1 cellular context compared by ENCODE assay signal in genomic region chr16:12267491-12267890, GRCh38.
TF ChIP-seq lines count a peak whose summit lies in the region.

No MANE protein-coding gene starts in this region.

TF ChIP-seq in HepG2, 621 proteins besides CTCF, POLR2A, EP300 and RAD21 (continued from another document and continues in another):
- TF ChIP-seq ZNF337 (CRISPR knock-in tag; IDR thresholded peaks at IDR 0.05; ENCODE audit: borderline replicate concordance, low read depth), result no peak
- TF ChIP-seq NFKBIZ (CRISPR knock-in tag; IDR thresholded peaks at IDR 0.05), result no peak
- TF ChIP-seq NFRKB (IDR thresholded peaks at IDR 0.05), result no peak
- no peak for TF ChIP-seq NFKB2 (CRISPR knock-in tag; IDR thresholded peaks at IDR 0.05; ENCODE audit: borderline replicate concordance)
- TF ChIP-seq CC2D1A (CRISPR knock-in tag; IDR thresholded peaks at IDR 0.05), result 0 out of 2 replicates have a peak, but pooled peaks have one; percentile 60
- TF ChIP-seq ZSCAN12 (CRISPR knock-in tag; IDR thresholded peaks at IDR 0.05), result no peak
- no peak for TF ChIP-seq ZNF564 (CRISPR knock-in tag; IDR thresholded peaks at IDR 0.05)
- peak; percentile 42; the same call in 1 of the 2 replicates for TF ChIP-seq ZNF788 (CRISPR knock-in tag; IDR thresholded peaks at IDR 0.05; ENCODE audit: borderline replicate concordance)
- TF ChIP-seq IKZF1 (IDR thresholded peaks at IDR 0.05), result no peak
- TF ChIP-seq TFAP4 (IDR thresholded peaks at IDR 0.05; ENCODE audit: borderline replicate concordance, low read depth), result peak; percentile 97
- no peak for TF ChIP-seq ZKSCAN1 (IDR thresholded peaks at IDR 0.05; ENCODE audit: low read length)
- TF ChIP-seq ELK4 (CRISPR knock-in tag; IDR thresholded peaks at IDR 0.05; ENCODE audit: borderline replicate concordance), result no peak
- no peak for TF ChIP-seq FOXP1 (IDR thresholded peaks at IDR 0.05)
- no peak for TF ChIP-seq FOXP1 (CRISPR knock-in tag; IDR thresholded peaks at IDR 0.05)
- TF ChIP-seq REL (CRISPR knock-in tag; conservative IDR thresholded peaks at IDR 0.05), result no peak
- no peak for TF ChIP-seq ZC3H4 (CRISPR knock-in tag; IDR thresholded peaks at IDR 0.05; ENCODE audit: borderline replicate concordance)
- TF ChIP-seq ZNF143 (CRISPR knock-in tag; IDR thresholded peaks at IDR 0.05), result peak; percentile 37; the same call in 1 of the 2 replicates
- no peak for TF ChIP-seq ZNF589 (CRISPR knock-in tag; conservative IDR thresholded peaks at IDR 0.05)
- no peak for TF ChIP-seq ZNF20 (CRISPR knock-in tag; IDR thresholded peaks at IDR 0.05)
- TF ChIP-seq ZNF121 (CRISPR knock-in tag; IDR thresholded peaks at IDR 0.05), result no peak
- TF ChIP-seq IRF2 (CRISPR knock-in tag; IDR thresholded peaks at IDR 0.05), result peak; percentile 46; the same call in 1 of the 2 replicates
- TF ChIP-seq, protein P1, sequence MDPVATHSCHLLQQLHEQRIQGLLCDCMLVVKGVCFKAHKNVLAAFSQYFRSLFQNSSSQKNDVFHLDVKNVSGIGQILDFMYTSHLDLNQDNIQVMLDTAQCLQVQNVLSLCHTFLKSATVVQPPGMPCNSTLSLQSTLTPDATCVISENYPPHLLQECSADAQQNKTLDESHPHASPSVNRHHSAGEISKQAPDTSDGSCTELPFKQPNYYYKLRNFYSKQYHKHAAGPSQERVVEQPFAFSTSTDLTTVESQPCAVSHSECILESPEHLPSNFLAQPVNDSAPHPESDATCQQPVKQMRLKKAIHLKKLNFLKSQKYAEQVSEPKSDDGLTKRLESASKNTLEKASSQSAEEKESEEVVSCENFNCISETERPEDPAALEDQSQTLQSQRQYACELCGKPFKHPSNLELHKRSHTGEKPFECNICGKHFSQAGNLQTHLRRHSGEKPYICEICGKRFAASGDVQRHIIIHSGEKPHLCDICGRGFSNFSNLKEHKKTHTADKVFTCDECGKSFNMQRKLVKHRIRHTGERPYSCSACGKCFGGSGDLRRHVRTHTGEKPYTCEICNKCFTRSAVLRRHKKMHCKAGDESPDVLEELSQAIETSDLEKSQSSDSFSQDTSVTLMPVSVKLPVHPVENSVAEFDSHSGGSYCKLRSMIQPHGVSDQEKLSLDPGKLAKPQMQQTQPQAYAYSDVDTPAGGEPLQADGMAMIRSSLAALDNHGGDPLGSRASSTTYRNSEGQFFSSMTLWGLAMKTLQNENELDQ (CRISPR knock-in tag; IDR thresholded peaks at IDR 0.05; ENCODE audit: borderline replicate concordance), result no peak
- TF ChIP-seq, protein P2, sequence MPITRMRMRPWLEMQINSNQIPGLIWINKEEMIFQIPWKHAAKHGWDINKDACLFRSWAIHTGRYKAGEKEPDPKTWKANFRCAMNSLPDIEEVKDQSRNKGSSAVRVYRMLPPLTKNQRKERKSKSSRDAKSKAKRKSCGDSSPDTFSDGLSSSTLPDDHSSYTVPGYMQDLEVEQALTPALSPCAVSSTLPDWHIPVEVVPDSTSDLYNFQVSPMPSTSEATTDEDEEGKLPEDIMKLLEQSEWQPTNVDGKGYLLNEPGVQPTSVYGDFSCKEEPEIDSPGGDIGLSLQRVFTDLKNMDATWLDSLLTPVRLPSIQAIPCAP (CRISPR knock-in tag; IDR thresholded peaks at IDR 0.05; ENCODE audit: low read depth), result no peak
- no peak for TF ChIP-seq ZNF800 (CRISPR knock-in tag; IDR thresholded peaks at IDR 0.05)
- no peak for TF ChIP-seq ARNTL (CRISPR knock-in tag; IDR thresholded peaks at IDR 0.05)
- no peak for TF ChIP-seq ZNF460 (CRISPR knock-in tag; IDR thresholded peaks at IDR 0.05; ENCODE audit: borderline replicate concordance)
- no peak for TF ChIP-seq KDM4B (CRISPR knock-in tag; IDR thresholded peaks at IDR 0.05)
- no peak for TF ChIP-seq PITX1 (CRISPR knock-in tag; IDR thresholded peaks at IDR 0.05)
- TF ChIP-seq ZNF644 (CRISPR knock-in tag; IDR thresholded peaks at IDR 0.05; ENCODE audit: low read depth), result peak; percentile 44; the same call in 1 of the 2 replicates
- TF ChIP-seq ZFP37 (CRISPR knock-in tag; IDR thresholded peaks at IDR 0.05; ENCODE audit: borderline replicate concordance), result no peak
- TF ChIP-seq ZNF101 (CRISPR knock-in tag; IDR thresholded peaks at IDR 0.05; ENCODE audit: borderline replicate concordance, low read depth), result no peak
- TF ChIP-seq TRIM22 (IDR thresholded peaks at IDR 0.05), result no peak
- no peak for TF ChIP-seq HOXA7 (CRISPR knock-in tag; IDR thresholded peaks at IDR 0.05)
- TF ChIP-seq ZNF549 (CRISPR knock-in tag; IDR thresholded peaks at IDR 0.05), result no peak
- 0 out of 2 replicates have a peak, but pooled peaks have one; percentile 40 for TF ChIP-seq ELF3 (CRISPR knock-in tag; IDR thresholded peaks at IDR 0.05)
- no peak for TF ChIP-seq NPAS2 (CRISPR knock-in tag; IDR thresholded peaks at IDR 0.05; ENCODE audit: borderline replicate concordance)
- no peak for TF ChIP-seq SRSF9 (IDR thresholded peaks at IDR 0.05; ENCODE audit: borderline replicate concordance, insufficient read depth, low read depth, low read length, poor library complexity, severe bottlenecking)
- no peak for TF ChIP-seq GATAD1 (CRISPR knock-in tag; IDR thresholded peaks at IDR 0.05)
- TF ChIP-seq ZBTB38 (CRISPR knock-in tag; IDR thresholded peaks at IDR 0.05), result no peak
- TF ChIP-seq ZNF746 (CRISPR knock-in tag; IDR thresholded peaks at IDR 0.05), result no peak
- TF ChIP-seq MYNN (CRISPR knock-in tag; IDR thresholded peaks at IDR 0.05; ENCODE audit: low read depth), result no peak
- no peak for TF ChIP-seq HCFC1 (IDR thresholded peaks at IDR 0.05; ENCODE audit: low read depth, low read length)
- TF ChIP-seq, protein P3, sequence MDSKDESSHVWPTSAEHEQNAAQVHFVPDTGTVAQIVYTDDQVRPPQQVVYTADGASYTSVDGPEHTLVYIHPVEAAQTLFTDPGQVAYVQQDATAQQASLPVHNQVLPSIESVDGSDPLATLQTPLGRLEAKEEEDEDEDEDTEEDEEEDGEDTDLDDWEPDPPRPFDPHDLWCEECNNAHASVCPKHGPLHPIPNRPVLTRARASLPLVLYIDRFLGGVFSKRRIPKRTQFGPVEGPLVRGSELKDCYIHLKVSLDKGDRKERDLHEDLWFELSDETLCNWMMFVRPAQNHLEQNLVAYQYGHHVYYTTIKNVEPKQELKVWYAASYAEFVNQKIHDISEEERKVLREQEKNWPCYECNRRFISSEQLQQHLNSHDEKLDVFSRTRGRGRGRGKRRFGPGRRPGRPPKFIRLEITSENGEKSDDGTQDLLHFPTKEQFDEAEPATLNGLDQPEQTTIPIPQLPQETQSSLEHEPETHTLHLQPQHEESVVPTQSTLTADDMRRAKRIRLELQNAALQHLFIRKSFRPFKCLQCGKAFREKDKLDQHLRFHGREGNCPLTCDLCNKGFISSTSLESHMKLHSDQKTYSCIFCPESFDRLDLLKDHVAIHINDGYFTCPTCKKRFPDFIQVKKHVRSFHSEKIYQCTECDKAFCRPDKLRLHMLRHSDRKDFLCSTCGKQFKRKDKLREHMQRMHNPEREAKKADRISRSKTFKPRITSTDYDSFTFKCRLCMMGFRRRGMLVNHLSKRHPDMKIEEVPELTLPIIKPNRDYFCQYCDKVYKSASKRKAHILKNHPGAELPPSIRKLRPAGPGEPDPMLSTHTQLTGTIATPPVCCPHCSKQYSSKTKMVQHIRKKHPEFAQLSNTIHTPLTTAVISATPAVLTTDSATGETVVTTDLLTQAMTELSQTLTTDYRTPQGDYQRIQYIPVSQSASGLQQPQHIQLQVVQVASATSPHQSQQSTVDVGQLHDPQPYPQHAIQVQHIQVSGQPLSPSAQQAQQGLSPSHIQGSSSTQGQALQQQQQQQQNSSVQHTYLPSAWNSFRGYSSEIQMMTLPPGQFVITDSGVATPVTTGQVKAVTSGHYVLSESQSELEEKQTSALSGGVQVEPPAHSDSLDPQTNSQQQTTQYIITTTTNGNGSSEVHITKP (CRISPR knock-in tag; IDR thresholded peaks at IDR 0.05; ENCODE audit: low read depth), result no peak
- TF ChIP-seq NR2C2 (CRISPR knock-in tag; IDR thresholded peaks at IDR 0.05; ENCODE audit: borderline replicate concordance), result no peak
- TF ChIP-seq, protein P4, sequence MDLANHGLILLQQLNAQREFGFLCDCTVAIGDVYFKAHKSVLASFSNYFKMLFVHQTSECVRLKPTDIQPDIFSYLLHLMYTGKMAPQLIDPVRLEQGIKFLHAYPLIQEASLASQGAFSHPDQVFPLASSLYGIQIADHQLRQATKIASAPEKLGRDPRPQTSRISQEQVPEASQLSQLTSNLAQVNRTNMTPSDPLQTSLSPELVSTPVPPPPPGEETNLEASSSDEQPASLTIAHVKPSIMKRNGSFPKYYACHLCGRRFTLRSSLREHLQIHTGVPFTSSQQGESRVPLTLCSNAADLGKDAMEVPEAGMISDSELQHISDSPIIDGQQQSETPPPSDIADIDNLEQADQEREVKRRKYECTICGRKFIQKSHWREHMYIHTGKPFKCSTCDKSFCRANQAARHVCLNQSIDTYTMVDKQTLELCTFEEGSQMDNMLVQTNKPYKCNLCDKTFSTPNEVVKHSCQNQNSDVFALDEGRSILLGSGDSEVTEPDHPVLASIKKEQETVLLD (CRISPR knock-in tag; IDR thresholded peaks at IDR 0.05; ENCODE audit: low read depth), result no peak
- TF ChIP-seq ZNF234 (CRISPR knock-in tag; conservative IDR thresholded peaks at IDR 0.05), result no peak
- no peak for TF ChIP-seq HNRNPUL1 (IDR thresholded peaks at IDR 0.05; ENCODE audit: low read depth, low read length)
- TF ChIP-seq HMGA1 (CRISPR knock-in tag; conservative IDR thresholded peaks at IDR 0.05), result no peak
- TF ChIP-seq PPARG (CRISPR knock-in tag; conservative IDR thresholded peaks at IDR 0.05), result no peak
- TF ChIP-seq ZSCAN5A (CRISPR knock-in tag; IDR thresholded peaks at IDR 0.05; ENCODE audit: borderline replicate concordance), result no peak
